In the genomic region with DNA sequence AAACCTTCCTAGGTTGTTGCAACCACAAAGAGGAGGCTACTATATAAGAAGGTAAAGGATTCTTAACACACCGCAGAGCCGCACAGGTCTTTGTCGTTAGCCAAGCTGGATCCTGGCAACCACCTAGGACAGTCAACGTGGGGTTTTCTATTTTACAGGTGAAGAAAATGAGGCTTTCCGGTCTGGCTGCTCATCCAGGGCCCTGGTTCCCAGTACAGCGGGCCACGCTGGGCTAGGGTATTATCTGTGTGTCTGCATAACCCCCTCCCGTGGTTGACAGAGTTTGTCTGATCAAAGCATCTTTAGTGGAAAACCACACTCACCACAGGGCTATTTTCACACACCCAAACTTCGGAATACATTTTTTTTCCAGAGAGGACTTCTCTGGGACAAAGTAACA, we compare ENCODE assay signal across 9 cellular contexts. TPM values are rescaled to one million over a fixed set of nuclear protein-coding genes. Genes with fewer than 3 reads are reported as not detected.
DNase-seq lines count a peak whose midpoint lies in the region; ATAC-seq, FAIRE-seq and TF ChIP-seq lines count a peak whose summit lies in the region.
"Had no signal": no experiment of that assay in that cellular context is flagged by ENCODE, and none has a peak within 500 bp of the region (broad histone marks: within the 10 kb centered on the region; RNA-seq: fewer than 3 reads in every experiment).

No MANE protein-coding gene starts in this region.

- no peak for TF ChIP-seq CTCF in GM12878 (IDR thresholded peaks at IDR 0.05 in 2 of 3, conservative IDR thresholded peaks at IDR 0.05 in 1 of 3; ENCODE audit: control insufficient read depth in 2 of 3, extremely low read depth in 1 of 3, insufficient read depth in 1 of 3, low read depth in 3 of 3, low read length in 3 of 3)

- SMC1A ChIA-PET in GM12878 (lab: Charles Lee; ENCODE audit: uncharacterized antibody, unreplicated experiment): no interaction called here

- no TSS peak for BruUV-seq in GM12878 (replicated peaks; lab: Mats Ljungman, UMichigan)

- no peaks in the 10 kb centered on the region for H3K36me3 ChIP-seq in GM12878 (ENCODE audit: control insufficient read depth in 2 of 2, insufficient read depth in 2 of 2, low read length in 1 of 2)

- no peak for TF ChIP-seq RAD21 in GM12878 (IDR thresholded peaks at IDR 0.05; ENCODE audit: insufficient read depth, low read depth, low read length)

- in situ Hi-C loops in KBM-7 (cut with MboI; ENCODE audit: low pct_unique_long_range_greater_than_20kb, low sequenced_read_pairs): no loop called here
- in situ Hi-C loops in GM12878 (cut with MboI): no loop called here
- in situ Hi-C loops in G401 (cut with HindIII; ENCODE audit: low sequenced_read_pairs): no loop called here

- 27% methylated on average over 9 of the region's 9 CpGs for WGBS in GM12878 (ENCODE audit: insufficient coverage, insufficient replicate concordance, low lambda C conversion rate, missing lambda C conversion rate)

- RAD21 ChIA-PET in GM12878 (lab: Charles Lee; ENCODE audit: unreplicated experiment): no interaction called here

- TF ChIP-seq POLR2A in GM12878 (IDR thresholded peaks at IDR 0.05; ENCODE audit: low read depth, low read length): no peak

- ATAC-seq in GM12878: no peak; the same call in 2 of the 3 replicates
- no peak for ATAC-seq in GM18858 (IDR thresholded peaks at IDR 0.05; ENCODE audit: unreplicated experiment)

- no peak overlapping the region for H3K9ac ChIP-seq in GM12878 (ENCODE audit: control insufficient read depth, insufficient read depth, low read length)

- H3K27ac ChIP-seq in GM12878 (ENCODE audit: control insufficient read depth, insufficient read depth): no peak overlapping the region

- peaks cover 5% of the 10 kb centered on the region; the same call in 2 of the 3 replicates for H3K9me3 ChIP-seq in GM12878 (replicated peaks; ENCODE audit: control insufficient read depth, insufficient read depth, low read length)

- no peaks in the 10 kb centered on the region for H4K20me1 ChIP-seq in GM12878 (ENCODE audit: control insufficient read depth, insufficient read depth)

- H3K27me3 ChIP-seq in GM12878 (replicated peaks in 1 of 2; ENCODE audit: control insufficient read depth in 2 of 2, insufficient read depth in 2 of 2, low read length in 1 of 2): no peaks in the 10 kb centered on the region; a peak in 1 of 4 replicates

- no peaks in the 10 kb centered on the region for H3K79me2 ChIP-seq in GM12878 (ENCODE audit: control insufficient read depth, insufficient read depth, low read length)

- H3K4me1 ChIP-seq in GM12878 (ENCODE audit: control insufficient read depth, insufficient read depth, low read length): no peaks in the 10 kb centered on the region

- intact Hi-C loops in GM12878 (cut with micrococcal nuclease; ENCODE audit: unreplicated experiment): no loop called here

- POLR2A ChIA-PET in GM12878 (lab: Charles Lee): no interaction called here

- no peak overlapping the region for H3K4me3 ChIP-seq in GM12878

- H2AFZ ChIP-seq in GM12878 (ENCODE audit: control insufficient read depth, low read depth, low read length): no peak overlapping the region

- no peak for FAIRE-seq in GM12878 (lab: Jason Lieb, UNC)

- no peak overlapping the region for H3K4me2 ChIP-seq in GM12878 (ENCODE audit: control insufficient read depth, insufficient read depth)

- CTCF ChIA-PET in GM12878 (lab: Yijun Ruan, JAX): no interaction called here

- no peak for TF ChIP-seq EP300 in GM12878 (IDR thresholded peaks at IDR 0.05; ENCODE audit: borderline replicate concordance in 1 of 2, control insufficient read depth in 1 of 2, low read depth in 2 of 2, low read length in 2 of 2)

- DNase-seq in KBM-7: peak; percentile 26
- DNase-seq in activated CD4-positive, alpha-beta T cell treated with anti-CD3 and anti-CD28 coated beads for 48 hours: peak; percentile 60
- no peak for DNase-seq in GM12878 (ENCODE audit: low read depth, low spot score)
- DNase-seq in stimulated activated CD4-positive, alpha-beta T cell treated with anti-CD3 and anti-CD28 coated beads, Interleukin-1b, Interleukin-23, amount 100 ng/mL, for 4 hours (ENCODE audit: low read depth in 2 of 2): peak; percentile 14 to 24
- DNase-seq in NCI-H748 (lab: John Stamatoyannopoulos, UW; ENCODE audit: unreplicated experiment): no peak
- DNase-seq in ureter (ENCODE audit: low spot score): no peak
- DNase-seq in G401 (ENCODE audit: low spot score): no peak
- DNase-seq: DMS79 treated with DMSO at 0.1 percent for 48 hours had no signal

TF ChIP-seq in GM12878, 131 proteins besides CTCF, POLR2A, EP300 and RAD21:
- TF ChIP-seq GABPA (IDR thresholded peaks at IDR 0.05; ENCODE audit: low read depth) (no peak), RUNX3 (IDR thresholded peaks at IDR 0.05; ENCODE audit: low read length) (0 out of 2 replicates have a peak, but pooled peaks have one; percentile 18)
TF ChIP-seq in GM12878: peak in this region for 1.

RNA-seq across cellular contexts. Expression of gene PDE9A, which starts 39.0 kb away (rescaled TPM):
- 4.5 and 5.1 TPM in 2 replicates for total RNA-seq in GM12878 (2013; cell fraction: nucleolus; rRNA removed)
- total RNA-seq in GM12878 (2014; rRNA removed) (0.11 and 0.22 TPM in 2 replicates), GM12878 (2014; rRNA removed; fragmentation: Illumina TruSeq; extraction: Trizol) (0.36 and 0.51 TPM in 2 replicates), GM12878 (2021) (0.28 TPM in 1 of 2 replicates, not detected in the other), ureter (26.1 TPM)
- polyA plus RNA-seq in GM12878 (2011; ENCODE audit: low read depth): 0.42 TPM
- polyA plus RNA-seq in GM12878 (2011; rRNA removed) (0.45 and 0.53 TPM in 2 replicates), GM12878 (2014; fragmentation: Illumina TruSeq; extraction: Trizol) (0.24 and 0.32 TPM in 2 replicates), GM12878 (2014; fragmentation: Nextera tagmentation; extraction: Ambion mirVana) (under 1 TPM; 0.10 to 0.18 TPM), GM12878 (2014; rRNA removed) (0.08 and 0.29 TPM in 2 replicates), GM12878 (2016; fragmentation: Nextera tagmentation; extraction: Ambion mirVana) (under 1 TPM in 1 of 2 experiments, not detected in 1; 0.20 TPM)
- 0.38 and 0.57 TPM in 2 replicates for polyA plus RNA-seq in GM12878 (2011; cell fraction: cytosol; rRNA removed)
- 0.61 and 0.78 TPM in 2 replicates for polyA plus RNA-seq in GM12878 (2011; cell fraction: nucleus; rRNA removed)
- 0.76 and 0.88 TPM in 2 replicates for polyA plus RNA-seq in GM12878 (2012)
- 0.51 and 0.77 TPM in 2 replicates for polyA minus RNA-seq in GM12878 (2011; rRNA and poly(A)+ RNA removed)
- polyA minus RNA-seq in GM12878 (2011; cell fraction: cytosol; rRNA and poly(A)+ RNA removed): not detected in 2 replicates
- polyA minus RNA-seq in GM12878 (2011; cell fraction: nucleus; rRNA and poly(A)+ RNA removed): 0.24 TPM in 1 of 2 replicates, not detected in the other
- 5.7 and 10.5 TPM in 2 replicates for total RNA-seq in G401 (2014; rRNA removed; shearing (Covaris generic))

Comparison
In these comparisons a context has a peak if more than half of its experiments do, and no peak if none do; other contexts are left out.
1. DNase-seq: peak in KBM-7 (single experiment), activated CD4-positive, alpha-beta T cell treated with anti-CD3 and anti-CD28 coated beads for 48 hours (single experiment) and stimulated activated CD4-positive, alpha-beta T cell treated with anti-CD3 and anti-CD28 coated beads, Interleukin-1b, Interleukin-23, amount 100 ng/mL, for 4 hours (2 of 2); none in GM12878 (single experiment), NCI-H748 (single experiment), ureter (single experiment) and G401 (single experiment).